ENCODE assay signal across 8 cellular contexts in genomic region chr16:89217388-89218191, GRCh38. TPM values are rescaled to one million over a fixed set of nuclear protein-coding genes. Genes with fewer than 3 reads are reported as not detected.
DNase-seq lines count a peak whose midpoint lies in the region; ATAC-seq and TF ChIP-seq lines count a peak whose summit lies in the region.

Gene ZNF778 (plus strand): TSS chr16:89217703. CDS start chr16:89221128, 3,425 bp downstream.

- no peaks in the 10 kb centered on the region for H4K20me1 ChIP-seq in PC-3 (ENCODE audit: low read length)

- H3F3A ChIP-seq in PC-3 (ENCODE audit: low read length, unreplicated experiment) = no peaks in the 10 kb centered on the region

- BruUV-seq in PC-3 (replicated peaks; lab: Mats Ljungman, UMichigan) = TSS peak; percentile 60

- POLR2A ChIA-PET in CD8-positive, alpha-beta memory T cell (lab: Charles Lee) = interaction anchor here (0.6 to 1.6 kb wide), 10 partner anchors 23 to 530 kb away, joined by 3 to 9 read pairs (median 4); partner anchors contain the start of genes GALNS and TRAPPC2L
- POLR2A ChIA-PET in PC-3 (lab: Charles Lee; ENCODE audit: unreplicated experiment) = interaction anchor here (0.6 to 0.9 kb wide), 3 partner anchors 25 to 1348 kb away, joined by 3 to 15 read pairs (median 3); partner anchors contain the start of gene SLC7A5

- DNase-seq in CD8-positive, alpha-beta memory T cell = peak; percentile 77 to 88 (median 84)
- DNase-seq in HK-2 (ENCODE audit: unreplicated experiment) (peak; percentile 78), PC-3 (peak; percentile 74)
- peak; percentile 69 for DNase-seq in activated T-cell treated with anti-CD3 and anti-CD28 coated beads, Interleukin-2, amount 50 U/mL, for 4 hours
- DNase-seq in stimulated activated CD8-positive, alpha-beta memory T cell treated with anti-CD3 and anti-CD28 coated beads, Interleukin-7, amount 100 ng/mL, for 1 hour (ENCODE audit: low read depth in 2 of 2) = peak; percentile 48 to 49

- no peaks in the 10 kb centered on the region for H3K9me3 ChIP-seq in CD8-positive, alpha-beta memory T cell (ENCODE audit: low read length)
- H3K9me3 ChIP-seq in PC-3 (ENCODE audit: low read length) (no peaks in the 10 kb centered on the region), muscle layer of duodenum (ENCODE audit: control insufficient read depth in 1 of 2, low read length in 2 of 2) (no peaks in the 10 kb centered on the region)

- H3K4me3 ChIP-seq in CD8-positive, alpha-beta memory T cell (ENCODE audit: low read length) = peak within 1 kb of the TSS; percentile 61
- H3K4me3 ChIP-seq in PC-3 (ENCODE audit: low read length) = peak within 1 kb of the TSS; percentile 98
- peak within 1 kb of the TSS; percentile 90 to 97 for H3K4me3 ChIP-seq in muscle layer of duodenum (ENCODE audit: low read depth in 1 of 2, low read length in 2 of 2)

- no peaks in the 10 kb centered on the region for H3K9me2 ChIP-seq in PC-3 (replicated peaks; ENCODE audit: low read length)

- H3K27ac ChIP-seq in CD8-positive, alpha-beta memory T cell (ENCODE audit: low read depth, low read length) = peak within 1 kb of the TSS; percentile 96
- H3K27ac ChIP-seq in PC-3 (ENCODE audit: low read length) = peak within 1 kb of the TSS; percentile 86
- peak within 1 kb of the TSS; percentile 95 for H3K27ac ChIP-seq in muscle layer of duodenum (ENCODE audit: low read length)

- peaks cover 13% of the 10 kb centered on the region for H3K36me3 ChIP-seq in CD8-positive, alpha-beta memory T cell (ENCODE audit: insufficient read depth, low read length)
- H3K36me3 ChIP-seq in PC-3 (ENCODE audit: low read depth, low read length) (no peaks in the 10 kb centered on the region; the same call in none of the 2 replicates), muscle layer of duodenum (ENCODE audit: control insufficient read depth in 1 of 2, insufficient read depth in 2 of 2, low read length in 2 of 2) (peaks cover 13 to 26% of the 10 kb centered on the region in 2 donors)

- peaks cover 5 to 37% (median 5%) of the 10 kb centered on the region in 3 donors for H3K36me3 Mint-ChIP-seq in CD8-positive, alpha-beta memory T cell
- H3K36me3 Mint-ChIP-seq in activated T-cell treated with anti-CD3 and anti-CD28 coated beads, Interleukin-2, amount 50 U/mL, for 4 hours (ENCODE audit: insufficient read depth) = peaks cover 11% of the 10 kb centered on the region

- no peaks in the 10 kb centered on the region for H3K27me3 ChIP-seq in CD8-positive, alpha-beta memory T cell (ENCODE audit: insufficient read depth, low read length, poor library complexity, severe bottlenecking)
- H3K27me3 ChIP-seq in PC-3 (ENCODE audit: low read length) (no peaks in the 10 kb centered on the region), muscle layer of duodenum (ENCODE audit: low read depth, low read length) (no peaks in the 10 kb centered on the region)

- CTCF ChIA-PET in CD8-positive, alpha-beta memory T cell (lab: Charles Lee) = interaction anchor here (1.0 to 1.8 kb wide), 8 partner anchors 23 to 647 kb away, joined by 3 to 6 read pairs (median 4); partner anchors contain the start of gene ZC3H18
- CTCF ChIA-PET in PC-3 (lab: Charles Lee) = interaction anchor here (1.0 kb wide), 1 partner anchor 25 kb away, joined by 3 read pairs; no protein-coding TSS in a partner anchor

- TF ChIP-seq CTCF in PC-3 (conservative IDR thresholded peaks at IDR 0.05; ENCODE audit: low read depth, low read length) = no peak

- peaks cover 31 to 49% (median 44%) of the 10 kb centered on the region in 3 donors for H3K4me1 Mint-ChIP-seq in CD8-positive, alpha-beta memory T cell
- peaks cover 21% of the 10 kb centered on the region for H3K4me1 Mint-ChIP-seq in activated T-cell treated with anti-CD3 and anti-CD28 coated beads, Interleukin-2, amount 50 U/mL, for 4 hours (ENCODE audit: low read depth)

- peaks cover 21% of the 10 kb centered on the region for H3K4me1 ChIP-seq in CD8-positive, alpha-beta memory T cell (ENCODE audit: insufficient read depth, low read length)
- H3K4me1 ChIP-seq in PC-3 (ENCODE audit: insufficient read depth, low read length) = 0 out of 2 replicates have a peak, but pooled peaks cover 10% of the 10 kb centered on the region
- H3K4me1 ChIP-seq in muscle layer of duodenum (ENCODE audit: control insufficient read depth in 1 of 2, insufficient read depth in 2 of 2, low read length in 2 of 2) = peaks cover 0 to 14% of the 10 kb centered on the region in 2 donors

- peak within 1 kb of the TSS; percentile 62 to 96 (median 81) for H3K4me3 Mint-ChIP-seq in CD8-positive, alpha-beta memory T cell
- peak within 1 kb of the TSS; percentile 89 for H3K4me3 Mint-ChIP-seq in activated T-cell treated with anti-CD3 and anti-CD28 coated beads, Interleukin-2, amount 50 U/mL, for 4 hours

- H3K9me3 Mint-ChIP-seq in CD8-positive, alpha-beta memory T cell = no peaks in the 10 kb centered on the region
- no peaks in the 10 kb centered on the region for H3K9me3 Mint-ChIP-seq in activated T-cell treated with anti-CD3 and anti-CD28 coated beads, Interleukin-2, amount 50 U/mL, for 4 hours

- no peaks in the 10 kb centered on the region for H3K27me3 Mint-ChIP-seq in CD8-positive, alpha-beta memory T cell
- no peaks in the 10 kb centered on the region for H3K27me3 Mint-ChIP-seq in activated T-cell treated with anti-CD3 and anti-CD28 coated beads, Interleukin-2, amount 50 U/mL, for 4 hours (ENCODE audit: low read depth)

- peak within 1 kb of the TSS; percentile 98 for H3K9ac ChIP-seq in PC-3 (ENCODE audit: low read length)

- peak within 1 kb of the TSS; percentile 80 for H2AFZ ChIP-seq in PC-3 (ENCODE audit: low read length)

- ATAC-seq in GM19397 (IDR thresholded peaks at IDR 0.05; ENCODE audit: unreplicated experiment) = peak; percentile 87
- ATAC-seq in PC-3 = peak; percentile 82
- ATAC-seq in activated T-cell treated with anti-CD3 and anti-CD28 coated beads, Interleukin-2, amount 50 U/mL, for 4 hours = peak; percentile 79 to 85
- ATAC-seq in esophagus mucosa = peak; percentile 90

- intact Hi-C loops in PC-3 (cut with micrococcal nuclease) = no loop called here

- peaks cover 33% of the 10 kb centered on the region for H3K79me2 ChIP-seq in PC-3 (ENCODE audit: low read length)

- peak within 1 kb of the TSS; percentile 81 to 98 (median 94) for H3K27ac Mint-ChIP-seq in CD8-positive, alpha-beta memory T cell

- peak within 1 kb of the TSS; percentile 98 for H3K4me2 ChIP-seq in PC-3 (ENCODE audit: low read length)

RNA-seq across cellular contexts. Expression of gene ZNF778, which starts in this region (rescaled TPM):
- 10 to 100 TPM; 11.4 to 13.5 TPM for total RNA-seq in CD8-positive, alpha-beta memory T cell
- polyA plus RNA-seq in CD8-positive, alpha-beta memory T cell = 4.1 TPM
- total RNA-seq in PC-3 (2014; rRNA removed) = 15.3 and 17.3 TPM in 2 replicates
- total RNA-seq in activated T-cell treated with anti-CD3 and anti-CD28 coated beads, Interleukin-2, amount 50 U/mL, for 4 hours = 10 to 100 TPM; 10.2 to 14.0 (median 10.8) TPM
- 5.3 TPM for total RNA-seq in esophagus mucosa

Comparison
In these comparisons a context has a peak if more than half of its experiments do, and no peak if none do; other contexts are left out.
1. Peak in every context shown above with its lines: DNase-seq, ATAC-seq, H3K4me3 ChIP-seq and H3K27ac ChIP-seq.